Comparison of ENCODE assay signal across 8 cellular contexts in the genomic region with DNA sequence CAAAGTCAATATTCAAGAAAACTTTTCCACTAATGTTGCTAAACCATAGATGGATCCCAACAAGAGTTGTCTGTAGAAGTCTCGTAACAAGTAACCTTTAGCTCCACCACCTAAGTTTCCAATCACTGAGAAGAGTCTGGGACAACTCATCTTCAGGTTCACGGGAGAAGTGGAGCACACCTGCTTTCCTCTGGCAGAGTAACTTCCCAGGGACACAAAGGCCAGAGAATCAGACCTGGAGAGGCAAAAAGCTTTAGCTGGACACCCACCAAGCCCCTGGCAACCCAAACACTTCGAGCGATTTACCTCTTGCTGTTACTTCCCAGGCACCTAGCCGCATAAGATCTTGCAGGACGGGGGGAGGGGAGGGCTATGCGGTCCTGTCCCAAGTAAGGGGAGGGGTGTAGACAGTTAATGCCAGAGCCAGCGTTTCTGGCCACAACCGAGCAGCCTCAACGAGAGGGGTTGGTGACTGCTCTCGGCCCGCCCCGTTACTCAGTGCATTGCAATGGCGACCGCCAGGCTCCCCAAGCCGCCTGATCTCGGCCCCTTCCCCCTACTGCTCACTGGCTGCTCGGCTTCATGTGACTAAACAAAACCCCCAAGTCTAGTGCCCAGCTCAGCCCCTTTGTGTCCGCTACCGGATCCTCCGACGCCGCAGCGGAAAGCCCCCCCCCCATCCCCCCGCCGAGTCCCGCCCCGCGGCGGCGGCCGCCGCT. TPM values are rescaled to one million over a fixed set of nuclear protein-coding genes. Genes with fewer than 3 reads are reported as not detected.
A peak's percentile ranks its signal among the peaks of the same experiment; 100 is the strongest.
DNase-seq lines count a peak whose midpoint lies in the region; ATAC-seq and TF ChIP-seq lines count a peak whose summit lies in the region.

No MANE protein-coding gene starts in this region.

- no peak for TF ChIP-seq EP300 in tibial nerve (IDR thresholded peaks at IDR 0.05)

- no peaks in the 10 kb centered on the region for H3K36me3 Mint-ChIP-seq in activated naive CD8-positive, alpha-beta T cell

- peaks cover 66% of the 10 kb centered on the region for H3K4me1 Mint-ChIP-seq in activated naive CD8-positive, alpha-beta T cell (ENCODE audit: low read depth)

- intact Hi-C loops in Right ventricle myocardium inferior (cut with DNase I), result loop anchor here (5.0 kb wide), 1 partner anchor 169 kb away; no protein-coding TSS in a partner anchor

- no peak for TF ChIP-seq POLR2A in tibial nerve (IDR thresholded peaks at IDR 0.05)

- H3K36me3 ChIP-seq in ES-I3 (ENCODE audit: insufficient read depth, low read length) (no peaks in the 10 kb centered on the region; the same call in 1 of the 2 replicates), parathyroid adenoma (ENCODE audit: control insufficient read depth, insufficient read depth, low read length) (no peaks in the 10 kb centered on the region), tibial nerve (no peaks in the 10 kb centered on the region)

- H3K9me3 ChIP-seq in ES-I3 (ENCODE audit: control insufficient read depth, insufficient read depth, low read length) (no peaks in the 10 kb centered on the region), parathyroid adenoma (ENCODE audit: control insufficient read depth, low read length) (no peaks in the 10 kb centered on the region), tibial nerve (no peaks in the 10 kb centered on the region)

- peaks cover 2% of the 10 kb centered on the region for H3K79me2 ChIP-seq in parathyroid adenoma

- H2AFZ ChIP-seq in parathyroid adenoma, result peak overlapping the region; percentile 64

- 0 to 1% methylated on average over 23 to 26 of the region's 33 CpGs for WGBS in tibial nerve, 2 donors

- peak overlapping the region; percentile 99 for H3K27ac ChIP-seq in parathyroid adenoma
- peak overlapping the region; percentile 99 to 100 (median 100) for H3K27ac ChIP-seq in tibial nerve

- H3K27me3 ChIP-seq in parathyroid adenoma (ENCODE audit: control insufficient read depth, insufficient read depth, low read length) (no peaks in the 10 kb centered on the region), tibial nerve (no peaks in the 10 kb centered on the region)

- H3K4me3 Mint-ChIP-seq in activated naive CD8-positive, alpha-beta T cell, result peak overlapping the region; percentile 98

- H3K4me3 ChIP-seq in LNCaP clone FGC (ENCODE audit: low read depth, low read length) (peak overlapping the region; percentile 85), parathyroid adenoma (ENCODE audit: low read depth, low read length) (peak overlapping the region; percentile 88), tibial nerve (peak overlapping the region; percentile 88 to 98 (median 94))

- peak overlapping the region; percentile 97 for H3K27ac Mint-ChIP-seq in activated naive CD8-positive, alpha-beta T cell

- DNase-seq in H4 (ENCODE audit: low spot score), result peak; percentile 60
- peak; percentile 67 for DNase-seq in LNCaP clone FGC (ENCODE audit: low read depth)
- peak; percentile 25 for DNase-seq in SKM-1 (lab: John Stamatoyannopoulos, UW; ENCODE audit: unreplicated experiment)
- peak; percentile 82 for DNase-seq in Right ventricle myocardium inferior (ENCODE audit: missing footprints)
- peak; percentile 33 to 58 for DNase-seq in tibial nerve (ENCODE audit: low spot score in 2 of 2)

- no peaks in the 10 kb centered on the region for H3K27me3 Mint-ChIP-seq in activated naive CD8-positive, alpha-beta T cell

- no peaks in the 10 kb centered on the region for H3K9me3 Mint-ChIP-seq in activated naive CD8-positive, alpha-beta T cell (ENCODE audit: low read depth)

- H3K9ac ChIP-seq in ES-I3 (ENCODE audit: low read depth, low read length) (peak overlapping the region; percentile 90), parathyroid adenoma (no peak overlapping the region)

- TF ChIP-seq CTCF in LNCaP clone FGC (IDR thresholded peaks at IDR 0.05; ENCODE audit: control insufficient read depth, extremely low read depth, insufficient read depth) (no peak), parathyroid adenoma (IDR thresholded peaks at IDR 0.05) (no peak), tibial nerve (IDR thresholded peaks at IDR 0.05) (no peak)

- H3K4me1 ChIP-seq in ES-I3 (ENCODE audit: insufficient read depth, low read length) (peaks cover 12% of the 10 kb centered on the region), parathyroid adenoma (no peaks in the 10 kb centered on the region), tibial nerve (peaks cover 0 to 61% (median 38%) of the 10 kb centered on the region in 4 donors)

- peak overlapping the region; percentile 77 for H3K4me2 ChIP-seq in parathyroid adenoma (ENCODE audit: low read length)

- peak; percentile 40 for ATAC-seq in Right ventricle myocardium inferior

RNA-seq across cellular contexts. Expression of gene ZNF644, which starts 0.7 kb away (rescaled TPM):
- 18.6 and 23.4 TPM in 2 replicates for total RNA-seq in H4 (2014; rRNA removed; shearing (Covaris generic))
- total RNA-seq in Right ventricle myocardium inferior, result 27.7 TPM
- total RNA-seq in tibial nerve, result 10 to 100 TPM; 43.3 to 97.2 (median 70.8) TPM

Comparison
In these comparisons a context has a peak if more than half of its experiments do, and no peak if none do; other contexts are left out.
1. Peak in every context shown above with its lines: DNase-seq, ATAC-seq, H3K4me3 ChIP-seq and H3K27ac ChIP-seq.
2. DNase-seq: peak in every context shown above with its lines; median percentile 82 in Right ventricle myocardium inferior; 67 in LNCaP clone FGC; 60 in H4; 46 in tibial nerve; 25 in SKM-1.